In genomic region chr9:7936201-7936600, GRCh38 we compare ENCODE assay signal across 15 cellular contexts.
DNase-seq lines count a peak whose midpoint lies in the region; ATAC-seq and TF ChIP-seq lines count a peak whose summit lies in the region.
"Had no signal": no experiment of that assay in that cellular context is flagged by ENCODE, and none has a peak within 500 bp of the region (broad histone marks: within the 10 kb centered on the region; RNA-seq: fewer than 3 reads in every experiment).

No MANE protein-coding gene starts in this region.

- H2AK5ac ChIP-seq in mesendoderm (ENCODE audit: low read length): no peak overlapping the region

- no peak overlapping the region for H2BK15ac ChIP-seq in mesendoderm (replicated peaks; ENCODE audit: low read depth)

- intact Hi-C loops in CD14-positive monocyte (cut with micrococcal nuclease): no loop called here
- intact Hi-C loops in vagina (cut with DNase I): no loop called here

- no peaks in the 10 kb centered on the region for H3K36me3 Mint-ChIP-seq in CD14-positive monocyte
- peaks cover 3% of the 10 kb centered on the region for H3K36me3 Mint-ChIP-seq in memory B cell

- no peaks in the 10 kb centered on the region for H3K79me1 ChIP-seq in mesendoderm (ENCODE audit: low read length)

- no peak overlapping the region for H4K5ac ChIP-seq in mesendoderm (ENCODE audit: low read length)

- no peak overlapping the region for H3K4me2 ChIP-seq in mesendoderm (ENCODE audit: low read length)

- no peaks in the 10 kb centered on the region for H3K79me2 ChIP-seq in mesendoderm (ENCODE audit: control insufficient read depth, insufficient read depth, low read length)

- H3K27me3 ChIP-seq in vagina (no peaks in the 10 kb centered on the region), mesendoderm (ENCODE audit: insufficient read depth, low read length, poor library complexity) (no peaks in the 10 kb centered on the region)
- H3K27me3 ChIP-seq: BE2C, body of pancreas had no signal

- H3K36me3 ChIP-seq in vagina: no peaks in the 10 kb centered on the region
- H3K36me3 ChIP-seq in mesendoderm (ENCODE audit: control insufficient read depth, insufficient read depth, low read length): no peaks in the 10 kb centered on the region
- H3K36me3 ChIP-seq: BE2C had no signal

- H3K4me1 Mint-ChIP-seq in CD14-positive monocyte (peaks cover 18% of the 10 kb centered on the region), memory B cell (peaks cover 12% of the 10 kb centered on the region)

- H3K4me3 Mint-ChIP-seq in CD14-positive monocyte (peak overlapping the region; percentile 53 to 74), memory B cell (peak overlapping the region; percentile 33)

- WGBS in mesendoderm (ENCODE audit: extremely low coverage, insufficient coverage, low lambda C conversion rate): no CpG with 5 or more reads among the region's 4 CpGs

- peaks cover 5 to 9% (median 6%) of the 10 kb centered on the region in 7 donors for H3K9me3 Mint-ChIP-seq in CD14-positive monocyte
- peaks cover 6% of the 10 kb centered on the region for H3K9me3 Mint-ChIP-seq in memory B cell

- no peak for TF ChIP-seq CTCF in CD14-positive monocyte (IDR thresholded peaks at IDR 0.05)
- no peak for TF ChIP-seq CTCF in vagina (IDR thresholded peaks at IDR 0.05)

- no peak overlapping the region for H3K56ac ChIP-seq in mesendoderm (ENCODE audit: low read length)

- DNase-seq in CD14-positive monocyte (ENCODE audit: low spot score) (no peak), memory B cell (ENCODE audit: low spot score in 2 of 2) (no peak), GM19240 (ENCODE audit: insufficient read length, low spot score) (no peak), vagina (ENCODE audit: extremely low spot score in 2 of 2) (no peak), ecto neural progenitor cell (ENCODE audit: low spot score) (no peak), mesendoderm (no peak)
- DNase-seq in activated T-cell treated with anti-CD3 and anti-CD28 coated beads, Interleukin-2, amount 50 U/mL, for 48 hours: peak; percentile 19 to 20
- DNase-seq: activated CD8-positive, alpha-beta memory T cell treated with anti-CD3 and anti-CD28 coated beads for 24 hours; BE2C; body of pancreas; KG1; NCI-H2081; SW 1271 had no signal

- H3K18ac ChIP-seq in mesendoderm (ENCODE audit: low read length): no peak overlapping the region

- H3K27ac Mint-ChIP-seq in CD14-positive monocyte (peak overlapping the region; percentile 73 to 97 (median 89)), memory B cell (peak overlapping the region; percentile 92)

- no peaks in the 10 kb centered on the region for H3K4me1 ChIP-seq in vagina
- no peaks in the 10 kb centered on the region for H3K4me1 ChIP-seq in mesendoderm (ENCODE audit: control insufficient read depth, low read depth, low read length)
- H3K4me1 ChIP-seq: BE2C, body of pancreas had no signal

- no peak overlapping the region for H3K23ac ChIP-seq in mesendoderm (ENCODE audit: low read length)

- H3K9me3 ChIP-seq in vagina: no peaks in the 10 kb centered on the region
- H3K9me3 ChIP-seq: BE2C had no signal

- ATAC-seq in HG02610 (IDR thresholded peaks at IDR 0.05; ENCODE audit: unreplicated experiment): peak; percentile 12
- ATAC-seq in memory B cell (ENCODE audit: low read depth): no peak
- ATAC-seq: body of pancreas had no signal

- H3K27ac ChIP-seq in vagina (no peak overlapping the region), mesendoderm (ENCODE audit: low read depth, low read length) (no peak overlapping the region)
- H3K27ac ChIP-seq: body of pancreas, epithelial cell of prostate had no signal

- no peak overlapping the region for H3K4ac ChIP-seq in mesendoderm (ENCODE audit: low read depth, low read length)

- no peak overlapping the region for H2BK5ac ChIP-seq in mesendoderm (ENCODE audit: low read length)

- H3K9ac ChIP-seq in mesendoderm (ENCODE audit: low read length): no peak overlapping the region

- H3K27me3 Mint-ChIP-seq in CD14-positive monocyte (ENCODE audit: low read depth in 3 of 3) (peaks cover 0 to 2% (median 0%) of the 10 kb centered on the region in 3 donors), memory B cell (no peaks in the 10 kb centered on the region)

- H2BK120ac ChIP-seq in mesendoderm (ENCODE audit: low read depth, low read length): no peak overlapping the region

- no peak for TF ChIP-seq POLR2A in vagina (IDR thresholded peaks at IDR 0.05)

- no peak overlapping the region for H4K8ac ChIP-seq in mesendoderm (ENCODE audit: low read depth, low read length)

- no peak overlapping the region for H3K4me3 ChIP-seq in vagina
- no peak overlapping the region for H3K4me3 ChIP-seq in mesendoderm (ENCODE audit: low read length)
- H3K4me3 ChIP-seq: body of pancreas had no signal

Comparison
In these comparisons a context has a peak if more than half of its experiments do, and no peak if none do; other contexts are left out.
1. DNase-seq: peak in activated T-cell treated with anti-CD3 and anti-CD28 coated beads, Interleukin-2, amount 50 U/mL, for 48 hours (2 of 2); none in CD14-positive monocyte (single experiment), memory B cell (0 of 2), GM19240 (single experiment), vagina (0 of 2), ecto neural progenitor cell (single experiment) and mesendoderm (single experiment).